ENCODE assay signal across 8 cellular contexts in the genomic region with DNA sequence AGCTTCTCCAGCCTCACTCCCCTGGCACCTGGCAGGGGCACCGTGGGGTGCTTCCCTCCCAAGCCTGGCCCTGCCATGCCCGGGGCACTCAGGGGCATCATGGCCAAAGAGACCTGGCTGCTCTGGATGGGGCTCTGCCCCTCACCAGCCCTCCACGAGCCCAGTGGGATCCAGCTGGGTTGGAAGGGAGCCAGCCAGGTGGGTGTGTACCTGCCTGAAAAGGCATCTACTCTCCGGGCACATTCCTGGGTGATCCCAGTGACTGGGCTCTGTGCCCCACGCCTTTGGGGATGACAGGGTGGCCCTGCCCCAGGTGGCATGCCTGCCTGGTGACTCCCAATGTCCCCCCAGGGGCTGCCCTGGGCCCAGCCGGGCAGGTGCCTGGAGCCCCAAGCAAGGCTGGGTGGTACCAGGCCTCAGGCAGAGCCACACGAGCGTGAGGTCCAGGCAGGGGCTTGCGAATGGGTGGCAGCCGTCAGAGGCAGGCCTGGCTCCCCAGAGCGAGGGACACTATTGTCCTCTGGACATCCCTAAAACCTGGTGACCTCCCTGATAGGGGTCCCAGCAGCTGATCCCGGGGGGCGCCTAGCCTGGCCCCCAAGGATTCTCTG. TPM values are rescaled to one million over a fixed set of nuclear protein-coding genes. Genes with fewer than 3 reads are reported as not detected.
DNase-seq lines count a peak whose midpoint lies in the region; ATAC-seq and TF ChIP-seq lines count a peak whose summit lies in the region.

No MANE protein-coding gene starts in this region.

- no peak for ATAC-seq in GM19324 (IDR thresholded peaks at IDR 0.05; ENCODE audit: low FRiP score, unreplicated experiment)

- no peak for TF ChIP-seq CTCF in brain microvascular endothelial cell (IDR thresholded peaks at IDR 0.05; ENCODE audit: low read depth, low read length, missing control alignments)

- peak overlapping the region; percentile 84 to 90 for H3K4ac ChIP-seq in mesenchymal stem cell (ENCODE audit: low read depth in 1 of 2, low read length in 2 of 2)

- intact Hi-C loops in posterior vena cava (cut with DNase I): loop anchor here in 1 of 2 donors (1.0 kb wide), 1 partner anchor 36 kb away; no protein-coding TSS in a partner anchor

- H3K4me1 ChIP-seq in mesenchymal stem cell (ENCODE audit: control insufficient read depth, insufficient read depth, low read depth, low read length): peaks cover 65% of the 10 kb centered on the region

- H2BK120ac ChIP-seq in mesenchymal stem cell (ENCODE audit: low read depth, low read length): peak overlapping the region; percentile 99

- H3K18ac ChIP-seq in mesenchymal stem cell (ENCODE audit: low read depth in 1 of 2, low read length in 2 of 2): peak overlapping the region; percentile 76

- H3K14ac ChIP-seq in mesenchymal stem cell (ENCODE audit: low read length in 2 of 2): peak overlapping the region; percentile 74 to 80

- H3K36me3 ChIP-seq in brain microvascular endothelial cell (replicated peaks) (no peaks in the 10 kb centered on the region), mesenchymal stem cell (ENCODE audit: control insufficient read depth in 1 of 2, insufficient read depth in 2 of 2, low read depth in 1 of 2, low read length in 2 of 2) (peaks cover 0 to 35% of the 10 kb centered on the region in 2 experiments)

- H2AFZ ChIP-seq in mesenchymal stem cell (ENCODE audit: low read depth, low read length): no peak overlapping the region

- H2AK5ac ChIP-seq in mesenchymal stem cell (ENCODE audit: low read length, severe bottlenecking): peak overlapping the region; percentile 4

- H4K8ac ChIP-seq in mesenchymal stem cell (ENCODE audit: low read length): peak overlapping the region; percentile 57

- DNase-seq in stimulated activated CD4-positive, alpha-beta T cell treated with anti-CD3 and anti-CD28 coated beads, Interleukin-15, amount 100 ng/mL, for 24 hours: peak; percentile 31
- no peak for DNase-seq in stimulated activated CD4-positive, alpha-beta T cell treated with anti-CD3 and anti-CD28 coated beads, Interleukin-2, amount 100 ng/mL, for 48 hours
- DNase-seq in brain microvascular endothelial cell (no peak), mesenchymal stem cell (no peak), posterior vena cava (ENCODE audit: low spot score) (no peak), germinal center (ENCODE audit: low spot score) (no peak)
- DNase-seq in central memory CD4-positive, alpha-beta T cell: no peak

- H2BK15ac ChIP-seq in mesenchymal stem cell (ENCODE audit: low read depth, poor library complexity, severe bottlenecking): peak overlapping the region; percentile 55

- 28% methylated on average over 13 of the region's 13 CpGs for whole genome bisulfite sequencing in mesenchymal stem cell

- peaks cover 9% of the 10 kb centered on the region for H3K79me1 ChIP-seq in mesenchymal stem cell (replicated peaks; ENCODE audit: low read length, poor library complexity, severe bottlenecking)

- H2BK5ac ChIP-seq in mesenchymal stem cell (ENCODE audit: low read depth, low read length, poor library complexity, severe bottlenecking): no peak overlapping the region

- H3K27ac ChIP-seq in brain microvascular endothelial cell (no peak overlapping the region), mesenchymal stem cell (ENCODE audit: low read length, poor library complexity, severe bottlenecking) (peak overlapping the region; percentile 38)

- H3K9me3 ChIP-seq in mesenchymal stem cell (ENCODE audit: control insufficient read depth, low read length): no peaks in the 10 kb centered on the region

- H3K27me3 ChIP-seq in brain microvascular endothelial cell (replicated peaks) (no peaks in the 10 kb centered on the region), mesenchymal stem cell (ENCODE audit: control insufficient read depth in 1 of 2, insufficient read depth in 1 of 2, low read length in 2 of 2) (peaks cover 0 to 11% of the 10 kb centered on the region in 2 experiments)

- in situ Hi-C loops in brain microvascular endothelial cell (cut with HindIII; ENCODE audit: low pct_ligation_motif_present, low sequenced_read_pairs): no loop called here

- H3K4me3 ChIP-seq in brain microvascular endothelial cell (ENCODE audit: low read depth, low read length): peak overlapping the region; percentile 73
- peak overlapping the region; percentile 75 to 96 for H3K4me3 ChIP-seq in mesenchymal stem cell (ENCODE audit: insufficient read depth in 1 of 2, low read depth in 1 of 2, low read length in 2 of 2)

- peak overlapping the region in 1 of 2 experiments; percentile 16 for H3K23ac ChIP-seq in mesenchymal stem cell (ENCODE audit: low read length in 2 of 2)

- peak overlapping the region; percentile 91 for H4K91ac ChIP-seq in mesenchymal stem cell (ENCODE audit: low read length)

- peak overlapping the region; percentile 66 for H3K4me2 ChIP-seq in mesenchymal stem cell (ENCODE audit: low read length, poor library complexity, severe bottlenecking)

- H3K9ac ChIP-seq in mesenchymal stem cell (ENCODE audit: low read length): peak overlapping the region; percentile 91

- H2BK12ac ChIP-seq in mesenchymal stem cell (ENCODE audit: low read length in 2 of 2): peak overlapping the region; percentile 48 to 49

RNA-seq across cellular contexts. Expression of gene GPSM1, which starts 0.8 kb away (rescaled TPM):
- 37.1 TPM for polyA plus RNA-seq in mesenchymal stem cell (2013, experiment 1 of 2)
- polyA plus RNA-seq in mesenchymal stem cell (2013, experiment 2 of 2): 35.2 TPM
- total RNA-seq in posterior vena cava: 10 to 100 TPM; 13.8 to 17.0 TPM

RNA-seq across cellular contexts. Expression of gene CCDC187, which starts 24.2 kb away (rescaled TPM):
- polyA plus RNA-seq in mesenchymal stem cell (2013, experiment 1 of 2): under 0.01 TPM
- not detected for polyA plus RNA-seq in mesenchymal stem cell (2013, experiment 2 of 2)
- total RNA-seq in posterior vena cava: not detected

RNA-seq across cellular contexts. Expression of gene DNLZ, which starts 35.4 kb away (rescaled TPM):
- 15.5 TPM for polyA plus RNA-seq in mesenchymal stem cell (2013, experiment 1 of 2)
- 16.8 TPM for polyA plus RNA-seq in mesenchymal stem cell (2013, experiment 2 of 2)
- total RNA-seq in posterior vena cava: 10 to 100 TPM; 19.9 to 23.6 TPM

RNA-seq across cellular contexts. Expression of gene CARD9, which starts 45.4 kb away (rescaled TPM):
- polyA plus RNA-seq in mesenchymal stem cell (2013, experiment 1 of 2): 0.37 TPM
- 0.51 TPM for polyA plus RNA-seq in mesenchymal stem cell (2013, experiment 2 of 2)
- total RNA-seq in posterior vena cava: 1 to 10 TPM; 3.1 to 3.9 TPM
